Comparison of ENCODE assay signal across 8 cellular contexts in the genomic region with DNA sequence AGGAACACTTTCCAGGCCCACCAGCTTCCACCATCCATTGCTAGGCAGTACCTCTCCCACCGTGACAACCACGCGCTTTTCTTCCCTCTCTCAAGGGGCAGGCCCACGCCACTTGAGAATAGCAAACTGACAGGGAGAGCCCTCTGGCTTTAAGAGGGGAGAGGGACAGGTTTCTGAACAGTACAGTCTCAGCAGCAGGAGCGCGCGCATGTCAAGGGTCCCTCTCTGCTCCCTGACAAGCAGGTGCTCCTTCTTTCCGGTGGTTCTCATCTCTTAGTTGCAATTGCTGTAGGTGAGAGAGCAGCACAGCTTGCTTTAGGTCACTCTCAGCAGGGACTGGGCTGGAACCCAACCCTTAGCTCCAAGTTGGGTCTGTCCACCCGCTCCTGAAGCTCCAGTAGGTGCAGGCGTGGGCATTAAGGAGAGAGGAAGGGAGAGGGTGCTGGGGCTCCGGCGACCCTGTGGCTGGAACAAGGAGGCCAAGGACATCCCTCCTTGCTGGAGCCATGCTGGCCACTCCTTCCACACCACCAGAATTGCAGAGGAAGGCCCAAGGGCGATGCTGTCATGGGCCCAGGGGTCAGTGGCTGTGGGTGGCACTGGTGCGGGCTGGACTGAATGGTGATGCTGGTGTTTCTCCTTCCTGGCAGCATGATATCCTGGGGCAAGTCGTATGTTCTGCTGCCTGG. TPM values are rescaled to one million over a fixed set of nuclear protein-coding genes. Genes with fewer than 3 reads are reported as not detected.
DNase-seq lines count a peak whose midpoint lies in the region; ATAC-seq and TF ChIP-seq lines count a peak whose summit lies in the region.

No MANE protein-coding gene starts in this region.

- H3K4me1 ChIP-seq in breast epithelium (no peaks in the 10 kb centered on the region), left lung (peaks cover 9 to 27% of the 10 kb centered on the region in 2 donors), thymus (ENCODE audit: control insufficient read depth, insufficient read depth, low read length) (peaks cover 4% of the 10 kb centered on the region)

- H3K27ac ChIP-seq in breast epithelium (peak overlapping the region; percentile 95 to 96), left lung (peak overlapping the region; percentile 93 to 97), thymus (ENCODE audit: low read depth) (peak overlapping the region; percentile 98)

- ATAC-seq in left lung (peak; percentile 35), GM21515 (IDR thresholded peaks at IDR 0.05; ENCODE audit: unreplicated experiment) (no peak)

- intact Hi-C loops in breast epithelium (cut with DNase I; ENCODE audit: low total_unique reads): no loop called here
- intact Hi-C loops in left lung (cut with DNase I): no loop called here

- WGBS in thymus: 78% methylated on average over 15 of the region's 15 CpGs

- in situ Hi-C loops in G401 (cut with HindIII; ENCODE audit: low sequenced_read_pairs): no loop called here

- no peak for TF ChIP-seq POLR2A in breast epithelium (IDR thresholded peaks at IDR 0.05)

- H3K4me3 ChIP-seq in breast epithelium: peak overlapping the region; percentile 46 to 78 (median 64)
- H3K4me3 ChIP-seq in left lung: peak overlapping the region; percentile 48 to 60
- peak overlapping the region; percentile 81 for H3K4me3 ChIP-seq in thymus (ENCODE audit: low read length)

- TF ChIP-seq CTCF in breast epithelium (IDR thresholded peaks at IDR 0.05) (no peak), left lung (IDR thresholded peaks at IDR 0.05) (no peak)

- no peaks in the 10 kb centered on the region for H3K9me3 ChIP-seq in breast epithelium
- peaks cover 0 to 3% of the 10 kb centered on the region in 2 donors for H3K9me3 ChIP-seq in left lung
- no peaks in the 10 kb centered on the region for H3K9me3 ChIP-seq in thymus (ENCODE audit: control insufficient read depth)

- H3K27me3 ChIP-seq in breast epithelium: no peaks in the 10 kb centered on the region
- no peaks in the 10 kb centered on the region for H3K27me3 ChIP-seq in left lung
- H3K27me3 ChIP-seq in thymus (ENCODE audit: control insufficient read depth, insufficient read depth): no peaks in the 10 kb centered on the region

- H3K36me3 ChIP-seq in breast epithelium: peaks cover 5% of the 10 kb centered on the region
- peaks cover 0 to 27% of the 10 kb centered on the region in 2 donors for H3K36me3 ChIP-seq in left lung
- H3K36me3 ChIP-seq in thymus (ENCODE audit: control insufficient read depth, insufficient read depth): peaks cover 18% of the 10 kb centered on the region

- DNase-seq in G401 (ENCODE audit: low spot score) (peak; percentile 58), Kasumi-1 (lab: John Stamatoyannopoulos, UW) (peak; percentile 24 to 26), breast epithelium (ENCODE audit: low spot score in 2 of 2) (no peak), left lung (no peak), SKM-1 treated with dmso at 0.1 percent for 144 hours (lab: John Stamatoyannopoulos, UW; ENCODE audit: unreplicated experiment) (no peak), NCI-H526 (lab: John Stamatoyannopoulos, UW) (no peak)

RNA-seq across cellular contexts. Expression of gene PHF2, which starts 9.0 kb away (rescaled TPM):
- total RNA-seq in G401 (2014; rRNA removed; shearing (Covaris generic)): 6.3 and 8.1 TPM in 2 replicates
- total RNA-seq in breast epithelium (10 to 100 TPM; 24.8 to 26.9 (median 25.9) TPM), left lung (10 to 100 TPM; 29.1 to 30.4 TPM)
- polyA plus RNA-seq in thymus: 26.8 TPM

Comparison
In these comparisons a context has a peak if more than half of its experiments do, and no peak if none do; other contexts are left out.
1. DNase-seq: peak in G401 (single experiment) and Kasumi-1 (2 of 2); none in breast epithelium (0 of 2), left lung (0 of 2), SKM-1 treated with dmso at 0.1 percent for 144 hours (single experiment) and NCI-H526 (0 of 2).
2. Peak in every context shown above with its lines, with median percentiles within 50 percentile points of each other: H3K27ac ChIP-seq and H3K4me3 ChIP-seq.